16 cellular contexts compared by ENCODE assay signal in genomic region chr12:48862691-48863090, GRCh38. TPM values are rescaled to one million over a fixed set of nuclear protein-coding genes. Genes with fewer than 3 reads are reported as not detected.
A peak's percentile ranks its signal among the peaks of the same experiment; 100 is the strongest.
DNase-seq lines count a peak whose midpoint lies in the region; ATAC-seq and TF ChIP-seq lines count a peak whose summit lies in the region.
"Had no signal": no experiment of that assay in that cellular context is flagged by ENCODE, and none has a peak within 500 bp of the region (broad histone marks: within the 10 kb centered on the region; RNA-seq: fewer than 3 reads in every experiment).

No MANE protein-coding gene starts in this region.

- no peak overlapping the region for H3K23ac ChIP-seq in H9 (ENCODE audit: insufficient read length, low read depth, low read length)

- no peak overlapping the region for H2BK120ac ChIP-seq in H9 (ENCODE audit: low read depth, low read length, poor library complexity, severe bottlenecking)

- no peak for DNase-seq in H9
- DNase-seq in memory B cell (ENCODE audit: low spot score in 2 of 2), result no peak
- DNase-seq in activated T-cell treated with anti-CD3 and anti-CD28 coated beads for 4 hours, result no peak
- DNase-seq: CD4-positive, alpha-beta memory T cell; Karpas-422; MM.1S; NCI-H1105 treated with DMSO at 0.1 percent for 48 hours; NCI-H187 treated with DMSO at 0.1 percent for 48 hours; NCI-H446 treated with DMSO at 0.1 percent for 48 hours; NCI-H748 treated with DMSO at 0.1 percent for 48 hours had no signal

- no CpG with 5 or more reads among the region's 6 CpGs for WGBS in H9 (ENCODE audit: extremely low coverage, insufficient read length, low lambda C conversion rate)
- 45 to 47% methylated on average over 6 of the region's 6 CpGs for WGBS in ectodermal cell, 2 experiments

- H3K9me3 Mint-ChIP-seq in H9 (no peaks in the 10 kb centered on the region; a peak in 1 of 5 replicates), memory B cell (no peaks in the 10 kb centered on the region)
- H3K9me3 Mint-ChIP-seq: CD4-positive, alpha-beta memory T cell had no signal

- peaks cover 12% of the 10 kb centered on the region for H3K23me2 ChIP-seq in H9 (ENCODE audit: insufficient read length, low read depth, low read length, poor library complexity, severe bottlenecking)

- no peak overlapping the region for H3K27ac ChIP-seq in H9 (ENCODE audit: insufficient read length, low read depth, low read length)
- H3K27ac ChIP-seq in ectodermal cell (ENCODE audit: insufficient read depth, low read depth, low read length, poor library complexity, severe bottlenecking), result peak overlapping the region; percentile 33
- H3K27ac ChIP-seq in temporal lobe (ENCODE audit: low read depth, low read length), result peak overlapping the region; percentile 76

- no peak overlapping the region for H3K18ac ChIP-seq in H9 (ENCODE audit: insufficient read length, low read depth, low read length)

- no peak overlapping the region for H3T11ph ChIP-seq in H9 (ENCODE audit: low read length)

- ATAC-seq in memory B cell (ENCODE audit: low read depth) (no peak), HG03460 (IDR thresholded peaks at IDR 0.05; ENCODE audit: unreplicated experiment) (no peak), GM21737 (IDR thresholded peaks at IDR 0.05; ENCODE audit: unreplicated experiment) (no peak)
- ATAC-seq: Right ventricle myocardium inferior had no signal

- H3K9me3 ChIP-seq in H9 (ENCODE audit: control insufficient read depth, low read depth, low read length), result no peaks in the 10 kb centered on the region
- no peaks in the 10 kb centered on the region for H3K9me3 ChIP-seq in ectodermal cell (ENCODE audit: control insufficient read depth, low read length)

- peaks cover 3% of the 10 kb centered on the region for H3K79me1 ChIP-seq in H9 (ENCODE audit: insufficient read depth, low read depth, low read length, poor library complexity, severe bottlenecking)

- H2AFZ ChIP-seq in H9 (ENCODE audit: low read length), result no peak overlapping the region

- H3K9ac ChIP-seq in H9 (ENCODE audit: extremely low read depth, insufficient read length, low read length), result no peak overlapping the region

- peak overlapping the region; percentile 54 for H3K4me3 ChIP-seq in ectodermal cell (ENCODE audit: insufficient read depth, low read depth, low read length)

- TF ChIP-seq CTCF in H9 (conservative IDR thresholded peaks at IDR 0.05), result no peak

- H3K4me1 ChIP-seq in H9 (ENCODE audit: insufficient read depth, low read length) (peaks cover 12% of the 10 kb centered on the region; the same call in 1 of the 2 replicates), ectodermal cell (ENCODE audit: control insufficient read depth, insufficient read depth, low read length) (peaks cover 39% of the 10 kb centered on the region)

- no peak overlapping the region for H3K4me2 ChIP-seq in H9 (ENCODE audit: insufficient read depth, insufficient read length, low read length)

- H3K56ac ChIP-seq in H9 (ENCODE audit: insufficient read length, low read depth, low read length), result no peak overlapping the region

- no peaks in the 10 kb centered on the region for H3K79me2 ChIP-seq in H9 (ENCODE audit: insufficient read depth, low read length)

- no peaks in the 10 kb centered on the region for H3K27me3 Mint-ChIP-seq in H9 (ENCODE audit: low read depth)
- peaks cover 3% of the 10 kb centered on the region for H3K27me3 Mint-ChIP-seq in memory B cell
- H3K27me3 Mint-ChIP-seq: B cell had no signal

- H2BK5ac ChIP-seq in H9 (ENCODE audit: insufficient read length, low read length), result no peak overlapping the region

- no peak overlapping the region for H3K14ac ChIP-seq in H9 (ENCODE audit: insufficient read depth, low read length)

- H3K4me3 Mint-ChIP-seq in H9 (no peak overlapping the region), memory B cell (peak overlapping the region; percentile 24)

- no peak overlapping the region for H4K8ac ChIP-seq in H9 (replicated peaks; ENCODE audit: insufficient read length, low read depth, low read length)

- H2AK5ac ChIP-seq in H9 (ENCODE audit: insufficient read length, low read length), result no peak overlapping the region

- no peak overlapping the region for H3K4ac ChIP-seq in H9 (ENCODE audit: low read depth, low read length)

- H3K27ac Mint-ChIP-seq in H9 (peak overlapping the region in 2 of 3 experiments; percentile 65 to 66; a peak in 2 of 7 replicates), memory B cell (no peak overlapping the region)
- H3K27ac Mint-ChIP-seq: B cell had no signal

- H2BK20ac ChIP-seq in H9 (ENCODE audit: low read depth, low read length, poor library complexity, severe bottlenecking), result no peak overlapping the region

- no peaks in the 10 kb centered on the region for H3K27me3 ChIP-seq in H9 (ENCODE audit: insufficient read depth, low read length)
- no peaks in the 10 kb centered on the region for H3K27me3 ChIP-seq in ectodermal cell (ENCODE audit: control insufficient read depth, insufficient read depth, low read length, poor library complexity, severe bottlenecking)

- H3K36me3 ChIP-seq in ectodermal cell (ENCODE audit: control insufficient read depth, insufficient read depth, low read length), result peaks cover 15% of the 10 kb centered on the region

- no peak overlapping the region for H2BK15ac ChIP-seq in H9 (ENCODE audit: low read depth, low read length)

- no peak overlapping the region for H2BK12ac ChIP-seq in H9 (ENCODE audit: insufficient read length, low read depth, low read length)

- H3K4me1 Mint-ChIP-seq in H9 (peaks cover 37 to 41% of the 10 kb centered on the region in 2 experiments), memory B cell (peaks cover 21% of the 10 kb centered on the region)

- H3K36me3 Mint-ChIP-seq in H9 (ENCODE audit: insufficient read depth in 1 of 3, low read depth in 3 of 3), result peaks cover 15 to 44% (median 33%) of the 10 kb centered on the region in 3 experiments; a peak in 6 of 7 replicates
- peaks cover 7% of the 10 kb centered on the region for H3K36me3 Mint-ChIP-seq in memory B cell

- no peak overlapping the region for H4K5ac ChIP-seq in H9 (ENCODE audit: insufficient read length, low read depth, low read length)

- no peak overlapping the region for H4K91ac ChIP-seq in H9 (ENCODE audit: insufficient read length, low read depth, low read length)

- H4K20me1 ChIP-seq in H9 (ENCODE audit: control insufficient read depth, insufficient read depth, insufficient read length), result no peaks in the 10 kb centered on the region

RNA-seq across cellular contexts. Expression of gene RND1, which starts 3.0 kb away (rescaled TPM):
- total RNA-seq in H9 (2021) (9.5 and 9.7 TPM in 2 replicates), temporal lobe (27.5 TPM)
- polyA plus RNA-seq in ectodermal cell (2013, experiment 1 of 4), result 30.5 TPM
- 27.9 TPM for polyA plus RNA-seq in ectodermal cell (2013, experiment 2 of 4)
- polyA plus RNA-seq in ectodermal cell (2013, experiment 3 of 4), result 29.8 TPM
- polyA plus RNA-seq in ectodermal cell (2013, experiment 4 of 4), result 35.8 TPM

RNA-seq across cellular contexts. Expression of gene DDX23, which starts 10.7 kb away (rescaled TPM):
- total RNA-seq in H9 (2021) (98.1 and 104 TPM in 2 replicates), temporal lobe (53.1 TPM)
- polyA plus RNA-seq in ectodermal cell (2013, experiment 1 of 4), result 108 TPM
- 102 TPM for polyA plus RNA-seq in ectodermal cell (2013, experiment 2 of 4)
- 65.4 TPM for polyA plus RNA-seq in ectodermal cell (2013, experiment 3 of 4)
- polyA plus RNA-seq in ectodermal cell (2013, experiment 4 of 4), result 70.7 TPM

RNA-seq across cellular contexts. Expression of gene CACNB3, which starts 44.4 kb away (rescaled TPM):
- total RNA-seq in H9 (2021) (34.9 and 35.1 TPM in 2 replicates), temporal lobe (42.8 TPM)
- 89.9 TPM for polyA plus RNA-seq in ectodermal cell (2013, experiment 1 of 4)
- 86.1 TPM for polyA plus RNA-seq in ectodermal cell (2013, experiment 2 of 4)
- polyA plus RNA-seq in ectodermal cell (2013, experiment 3 of 4), result 69.9 TPM
- 76.3 TPM for polyA plus RNA-seq in ectodermal cell (2013, experiment 4 of 4)
